18 cellular contexts compared by ENCODE assay signal in genomic region chr9:134210908-134211810, GRCh38. TPM values are rescaled to one million over a fixed set of nuclear protein-coding genes. Genes with fewer than 3 reads are reported as not detected.
DNase-seq lines count a peak whose midpoint lies in the region; ATAC-seq and TF ChIP-seq lines count a peak whose summit lies in the region.
"Had no signal": no experiment of that assay in that cellular context is flagged by ENCODE, and none has a peak within 500 bp of the region (broad histone marks: within the 10 kb centered on the region; RNA-seq: fewer than 3 reads in every experiment).

No MANE protein-coding gene starts in this region.

- no peak overlapping the region for H3K27ac ChIP-seq in fibroblast of lung (ENCODE audit: insufficient read depth, low read length)
- peak overlapping the region; percentile 70 to 77 for H3K27ac ChIP-seq in thoracic aorta
- H3K27ac ChIP-seq: parathyroid adenoma, suprapubic skin had no signal

- ATAC-seq in thoracic aorta (ENCODE audit: insufficient number of reproducible peaks, low FRiP score, low read depth) (no peak), HG02678 (IDR thresholded peaks at IDR 0.05; ENCODE audit: unreplicated experiment) (no peak), HG02642 (IDR thresholded peaks at IDR 0.05; ENCODE audit: poor library complexity, unreplicated experiment) (no peak)

- H3K36me3 ChIP-seq in fibroblast of lung (ENCODE audit: control insufficient read depth, insufficient read depth, low read length) (no peaks in the 10 kb centered on the region), thoracic aorta (no peaks in the 10 kb centered on the region)
- H3K36me3 ChIP-seq: suprapubic skin had no signal

- DNase-seq in NCI-H2196 (lab: John Stamatoyannopoulos, UW; ENCODE audit: unreplicated experiment) (peak; percentile 7), NCI-H2196 treated with DMSO at 0.1 percent for 48 hours (lab: John Stamatoyannopoulos, UW; ENCODE audit: unreplicated experiment) (no peak), fibroblast of lung (ENCODE audit: low read depth in 2 of 2) (no peak), midbrain (lab: John Stamatoyannopoulos, UW) (peak; percentile 79), thoracic aorta (ENCODE audit: low spot score) (peak; percentile 21), NCI-H1105 treated with DMSO at 0.1 percent for 48 hours (lab: John Stamatoyannopoulos, UW) (no peak)
- DNase-seq: 8988T; activated naive CD4-positive, alpha-beta T cell; cortex of kidney; HCEC 1CT; NCI-H1694 treated with DMSO at 0.1 percent for 48 hours; OCI-M1; T-helper 2 cell had no signal

- no peak for TF ChIP-seq CTCF in fibroblast of lung (conservative IDR thresholded peaks at IDR 0.05 in 1 of 2, IDR thresholded peaks at IDR 0.05 in 1 of 2; ENCODE audit: low read depth in 1 of 2, low read length in 2 of 2)
- TF ChIP-seq CTCF in thoracic aorta (IDR thresholded peaks at IDR 0.05) = no peak

- H3K9ac ChIP-seq in fibroblast of lung (ENCODE audit: insufficient read depth, low read length) = peak overlapping the region; percentile 6
- H3K9ac ChIP-seq: parathyroid adenoma had no signal

- H3K9me3 ChIP-seq in fibroblast of lung (ENCODE audit: control insufficient read depth, insufficient read depth, low read depth, low read length) (no peaks in the 10 kb centered on the region), thoracic aorta (no peaks in the 10 kb centered on the region)
- H3K9me3 ChIP-seq: suprapubic skin had no signal

- H3K27me3 ChIP-seq in fibroblast of lung (ENCODE audit: control insufficient read depth, insufficient read depth, low read length) (no peaks in the 10 kb centered on the region), thoracic aorta (replicated peaks; ENCODE audit: insufficient read depth) (no peaks in the 10 kb centered on the region)
- H3K27me3 ChIP-seq: suprapubic skin had no signal

- no peaks in the 10 kb centered on the region for H3K79me2 ChIP-seq in fibroblast of lung (ENCODE audit: control insufficient read depth, insufficient read depth, low read length)
- H3K79me2 ChIP-seq: parathyroid adenoma had no signal

- H2AFZ ChIP-seq in fibroblast of lung (ENCODE audit: low read length) = no peak overlapping the region
- H2AFZ ChIP-seq: parathyroid adenoma had no signal

- H3K4me1 ChIP-seq in fibroblast of lung (ENCODE audit: control insufficient read depth, extremely low read depth, insufficient read depth, low read length) (peaks cover 13% of the 10 kb centered on the region), thoracic aorta (ENCODE audit: control insufficient read depth in 1 of 2, low read depth in 2 of 2) (peaks cover 19 to 44% of the 10 kb centered on the region in 2 donors)

- H3K4me2 ChIP-seq in fibroblast of lung (ENCODE audit: extremely low read depth, insufficient read depth, low read length) = no peak overlapping the region

- H4K20me1 ChIP-seq in fibroblast of lung (ENCODE audit: control insufficient read depth, extremely low read depth, insufficient read depth, low read length) = no peaks in the 10 kb centered on the region

- H3K4me3 ChIP-seq in fibroblast of lung (replicated peaks in 1 of 4; ENCODE audit: control extremely low read depth in 1 of 4, insufficient read depth in 1 of 4, low read depth in 3 of 4, low read length in 4 of 4) (no peak overlapping the region), thoracic aorta (no peak overlapping the region)
- H3K4me3 ChIP-seq: suprapubic skin had no signal

RNA-seq across cellular contexts. Expression of gene RNU6ATAC, which starts 46.8 kb away (rescaled TPM):
- total RNA-seq in fibroblast of lung (not detected in 2 replicates), thoracic aorta (not detected)
- polyA plus RNA-seq in fibroblast of lung = not detected in 2 replicates
- polyA plus RNA-seq in fibroblast of lung (2012) = not detected in 2 replicates
- polyA minus RNA-seq in fibroblast of lung (ENCODE audit: low replicate concordance) = under 0.01 TPM in 1 of 2 replicates, not detected in the other
- total RNA-seq: lung microvascular endothelial cell, suprapubic skin had no signal

Comparison
In these comparisons a context has a peak if more than half of its experiments do, and no peak if none do; other contexts are left out.
1. DNase-seq: peak in NCI-H2196 (single experiment), midbrain (single experiment) and thoracic aorta (single experiment); none in NCI-H2196 treated with DMSO at 0.1 percent for 48 hours (single experiment), fibroblast of lung (0 of 2) and NCI-H1105 treated with DMSO at 0.1 percent for 48 hours (single experiment).